ENCODE assay signal across 21 cellular contexts in the genomic region with DNA sequence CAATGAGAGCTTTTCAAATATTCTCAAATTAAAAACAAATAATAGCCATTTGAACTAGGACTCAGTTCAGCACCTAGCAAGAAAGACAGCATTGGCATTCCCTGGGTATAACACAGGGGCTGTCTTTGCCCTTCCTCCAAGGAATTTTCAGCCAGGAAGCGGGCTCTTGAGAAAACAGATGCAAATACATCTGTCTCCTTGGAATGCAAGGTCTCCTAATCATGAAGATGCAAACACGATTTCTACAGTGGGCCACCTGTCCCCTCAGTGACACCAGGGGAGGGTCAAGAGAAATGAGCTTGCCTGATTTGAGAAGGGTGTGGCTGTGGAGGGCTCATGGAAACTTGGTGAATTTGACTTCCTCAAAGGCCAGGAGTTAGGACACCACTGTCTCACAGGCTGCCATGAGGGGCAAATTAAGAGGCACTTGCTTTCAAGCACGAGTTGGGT. TPM values are rescaled to one million over a fixed set of nuclear protein-coding genes. Genes with fewer than 3 reads are reported as not detected.
DNase-seq lines count a peak whose midpoint lies in the region; ATAC-seq, FAIRE-seq and TF ChIP-seq lines count a peak whose summit lies in the region.
"Had no signal": no experiment of that assay in that cellular context is flagged by ENCODE, and none has a peak within 500 bp of the region (broad histone marks: within the 10 kb centered on the region; RNA-seq: fewer than 3 reads in every experiment).

No MANE protein-coding gene starts in this region.

- H3K27me3 ChIP-seq in HCT116 (ENCODE audit: insufficient read depth, low read length) (no peaks in the 10 kb centered on the region), trophoblast cell (ENCODE audit: insufficient read depth, low read length) (no peaks in the 10 kb centered on the region)

- RAD21 ChIA-PET in HCT116 (lab: Charles Lee; ENCODE audit: low non-redundant PET in 1 of 2, low total read pairs in 2 of 2, uncharacterized antibody in 2 of 2, unreplicated experiment in 2 of 2) = no interaction called here

- H3K4me2 ChIP-seq in HCT116 (ENCODE audit: low read length) (peak overlapping the region; percentile 44; the same call in 1 of the 2 replicates), trophoblast cell (ENCODE audit: low read length) (peak overlapping the region; percentile 25)

- H3K18ac ChIP-seq in trophoblast cell (ENCODE audit: low read length) = no peak overlapping the region

- H3K4me1 ChIP-seq in HCT116 (ENCODE audit: control insufficient read depth in 1 of 2, insufficient read depth in 2 of 2, low read length in 2 of 2) (peaks cover 56% of the 10 kb centered on the region in 2 experiments), trophoblast cell (ENCODE audit: control insufficient read depth in 1 of 2, insufficient read depth in 2 of 2, low read length in 2 of 2) (peaks cover 29 to 41% of the 10 kb centered on the region in 2 experiments), kidney (ENCODE audit: control insufficient read depth in 1 of 2, insufficient read depth in 1 of 2, low read depth in 1 of 2, low read length in 2 of 2) (peaks cover 25 to 34% of the 10 kb centered on the region in 2 donors)
- H3K4me1 ChIP-seq: BE2C, SJSA1 had no signal

- no peak overlapping the region for H3K27ac ChIP-seq in HCT116 (ENCODE audit: low read depth, low read length)
- peak overlapping the region; percentile 45 for H3K27ac ChIP-seq in trophoblast cell (ENCODE audit: low read depth, low read length)
- H3K27ac ChIP-seq in kidney (ENCODE audit: low read depth in 2 of 2, low read length in 2 of 2) = peak overlapping the region in 1 of 2 donors; percentile 28
- H3K27ac ChIP-seq: SJSA1 had no signal

- no peak for DNase-seq in HCT116 (ENCODE audit: low read depth, low spot score)
- peak; percentile 86 for DNase-seq in NOMO-1 treated with DMSO at 0.1 percent for 48 hours (lab: John Stamatoyannopoulos, UW; ENCODE audit: unreplicated experiment)
- DNase-seq in trophoblast cell = no peak
- no peak for DNase-seq in kidney
- no peak for DNase-seq in GOT3 (lab: John Stamatoyannopoulos, UW)
- DNase-seq: BE2C; DMS153; effector CD4-positive, alpha-beta T cell; IMR-90; NCI-H1092; NCI-H2029 treated with DMSO at 0.1 percent for 48 hours had no signal

- no peaks in the 10 kb centered on the region for H3K9me2 ChIP-seq in HCT116 (ENCODE audit: insufficient read depth)

- H2BK120ac ChIP-seq in trophoblast cell (ENCODE audit: insufficient read depth, low read length, poor library complexity) = no peak overlapping the region

- no CpG with 5 or more reads among the region's 3 CpGs for WGBS in trophoblast cell (ENCODE audit: extremely low coverage, insufficient coverage, insufficient read length)

- peaks cover 19% of the 10 kb centered on the region for H3K27me3 Mint-ChIP-seq in dendritic cell treated with granulocyte-macrophage colony-stimulating factor and Interleukin-4, amounts not matched to agents 40 ng/mL and 50 ng/mL, for 4 days
- H3K27me3 Mint-ChIP-seq: memory B cell; natural killer cell treated with Interleukin-12 subunit alpha and Interleukin-12 subunit beta and Interleukin-15 and Interleukin-18, amount 100 ng/mL, for 72 hours had no signal

- H4K8ac ChIP-seq in trophoblast cell (ENCODE audit: low read depth, low read length) = no peak overlapping the region

- H2BK12ac ChIP-seq in trophoblast cell (ENCODE audit: low read length) = peak overlapping the region; percentile 67

- H3K9me3 ChIP-seq in HCT116 (ENCODE audit: control insufficient read depth in 1 of 2, insufficient read depth in 1 of 2, low read depth in 1 of 2, low read length in 2 of 2) = no peaks in the 10 kb centered on the region
- no peaks in the 10 kb centered on the region for H3K9me3 ChIP-seq in trophoblast cell (ENCODE audit: insufficient read depth, low read depth, low read length)
- no peaks in the 10 kb centered on the region for H3K9me3 ChIP-seq in kidney (ENCODE audit: control insufficient read depth in 1 of 2, low read length in 2 of 2)
- H3K9me3 ChIP-seq: BE2C, SJSA1 had no signal

- peaks cover 8% of the 10 kb centered on the region for H3K79me1 ChIP-seq in trophoblast cell (ENCODE audit: low read length)

- no peak for TF ChIP-seq RAD21 in HCT116 (IDR thresholded peaks at IDR 0.05; ENCODE audit: low read depth)

- no peaks in the 10 kb centered on the region for H4K20me1 ChIP-seq in HCT116 (ENCODE audit: insufficient read depth)

- POLR2A ChIA-PET in HCT116 (lab: Charles Lee) = interaction anchor here (2.0 to 4.0 kb wide), 2 partner anchors 24 to 41 kb away, joined by 4 to 17 read pairs; partner anchors contain the start of genes RNF43 and SUPT4H1

- intact Hi-C loops in HCT116 (cut with micrococcal nuclease) = no loop called here
- intact Hi-C loops in dendritic cell treated with granulocyte-macrophage colony-stimulating factor and Interleukin-4, amounts not matched to agents 40 ng/mL and 50 ng/mL, for 4 days (cut with micrococcal nuclease) = loop anchor here (10.0 kb wide), 1 partner anchor 52 kb away; the partner anchor contains the start of gene TSPOAP1
- intact Hi-C loops in kidney (cut with DNase I) = no loop called here

- no peak overlapping the region for H3K4ac ChIP-seq in trophoblast cell (ENCODE audit: low read depth, low read length)

- ATAC-seq in HCT116 (no peak), HG03196 (IDR thresholded peaks at IDR 0.05; ENCODE audit: unreplicated experiment) (no peak)
- ATAC-seq: natural killer cell treated with Interleukin-12 subunit alpha and Interleukin-12 subunit beta and Interleukin-15 and Interleukin-18, amount 100 ng/mL, for 72 hours had no signal

- peak overlapping the region; percentile 26 for H2BK5ac ChIP-seq in trophoblast cell (ENCODE audit: low read depth, low read length, poor library complexity)

- CTCF ChIA-PET in HCT116 (lab: Charles Lee) = interaction anchor here (2.2 kb wide), 1 partner anchor 41 kb away, joined by 6 read pairs; the partner anchor contains the start of gene RNF43

- H4K91ac ChIP-seq in trophoblast cell (ENCODE audit: low read depth, low read length) = peak overlapping the region; percentile 11

- H4K12ac ChIP-seq in trophoblast cell (ENCODE audit: low read depth, low read length) = no peak overlapping the region

- H3K4me3 ChIP-seq in HCT116 (replicated peaks in 1 of 2; ENCODE audit: low read depth in 1 of 2, low read length in 2 of 2) (no peak overlapping the region), trophoblast cell (ENCODE audit: low read depth, low read length) (no peak overlapping the region), kidney (ENCODE audit: low read length in 2 of 2) (no peak overlapping the region)
- H3K4me3 ChIP-seq: SJSA1 had no signal

- H3K14ac ChIP-seq in trophoblast cell (ENCODE audit: low read length) = peak overlapping the region; percentile 1

- peaks cover 0 to 10% of the 10 kb centered on the region in 2 experiments; a peak in 2 of 4 replicates for H3K36me3 ChIP-seq in HCT116 (ENCODE audit: control insufficient read depth in 1 of 2, insufficient read depth in 2 of 2, low read length in 2 of 2)
- H3K36me3 ChIP-seq in trophoblast cell (ENCODE audit: control insufficient read depth in 1 of 2, insufficient read depth in 2 of 2, low read length in 2 of 2) = no peaks in the 10 kb centered on the region
- no peaks in the 10 kb centered on the region for H3K36me3 ChIP-seq in kidney (ENCODE audit: control insufficient read depth in 1 of 2, insufficient read depth in 2 of 2, low read length in 2 of 2)
- H3K36me3 ChIP-seq: BE2C, SJSA1 had no signal

- no peak for TF ChIP-seq POLR2A in HCT116 (IDR thresholded peaks at IDR 0.05; ENCODE audit: borderline replicate concordance, extremely low read depth, insufficient read depth, insufficient read length)

- no peaks in the 10 kb centered on the region for H3K36me3 Mint-ChIP-seq in dendritic cell treated with granulocyte-macrophage colony-stimulating factor and Interleukin-4, amounts not matched to agents 40 ng/mL and 50 ng/mL, for 4 days (ENCODE audit: low read depth)
- H3K36me3 Mint-ChIP-seq: memory B cell; natural killer cell treated with Interleukin-12 subunit alpha and Interleukin-12 subunit beta and Interleukin-15 and Interleukin-18, amount 100 ng/mL, for 72 hours had no signal

- H2AK5ac ChIP-seq in trophoblast cell (ENCODE audit: low read length) = no peak overlapping the region

- no peak overlapping the region for H2AFZ ChIP-seq in HCT116 (ENCODE audit: low read depth, low read length, poor library complexity, severe bottlenecking)
- H2AFZ ChIP-seq in trophoblast cell (ENCODE audit: insufficient read depth, low read length, poor library complexity) = no peak overlapping the region

- no peaks in the 10 kb centered on the region for H3K9me3 Mint-ChIP-seq in dendritic cell treated with granulocyte-macrophage colony-stimulating factor and Interleukin-4, amounts not matched to agents 40 ng/mL and 50 ng/mL, for 4 days
- H3K9me3 Mint-ChIP-seq: activated T-helper 2 cell treated with anti-CD3 and anti-CD28 coated beads, Interferon-gamma antibody, Interleukin-2, Interleukin-4, amounts not matched to agents 10 μg/mL and 5 μg/mL and 100 μg/mL, durations not matched to agents 14 hours and 24 hours and 36 hours; memory B cell; natural killer cell treated with Interleukin-12 subunit alpha and Interleukin-12 subunit beta and Interleukin-15 and Interleukin-18, amount 100 ng/mL, for 72 hours; T-helper 2 cell treated with Interferon-gamma antibody and Interleukin-4, amounts not matched to agents 5 μg/mL and 100 μg/mL, for 36 hours had no signal

- H3K4me1 Mint-ChIP-seq in dendritic cell treated with granulocyte-macrophage colony-stimulating factor and Interleukin-4, amounts not matched to agents 40 ng/mL and 50 ng/mL, for 4 days (ENCODE audit: low read depth) = peaks cover 37% of the 10 kb centered on the region

- no peak overlapping the region for H3K23ac ChIP-seq in trophoblast cell (ENCODE audit: low read length)

- no TSS peak for BruUV-seq in HCT116 (replicated peaks; lab: Mats Ljungman, UMichigan)

- peaks cover 89% of the 10 kb centered on the region for H3K79me2 ChIP-seq in HCT116 (ENCODE audit: insufficient read depth, low read length)
- H3K79me2 ChIP-seq in trophoblast cell (ENCODE audit: control insufficient read depth, insufficient read depth, low read length, poor library complexity) = no peaks in the 10 kb centered on the region

- peak overlapping the region; percentile 23 for H3K27ac Mint-ChIP-seq in dendritic cell treated with granulocyte-macrophage colony-stimulating factor and Interleukin-4, amounts not matched to agents 40 ng/mL and 50 ng/mL, for 4 days
- H3K27ac Mint-ChIP-seq: activated T-helper 2 cell treated with anti-CD3 and anti-CD28 coated beads, Interferon-gamma antibody, Interleukin-2, Interleukin-4, amounts not matched to agents 10 μg/mL and 5 μg/mL and 100 μg/mL, durations not matched to agents 14 hours and 24 hours and 36 hours; memory B cell; T-helper 2 cell treated with Interferon-gamma antibody and Interleukin-4, amounts not matched to agents 5 μg/mL and 100 μg/mL, for 36 hours had no signal

- no peak for TF ChIP-seq CTCF in HCT116 (IDR thresholded peaks at IDR 0.05 in 2 of 3, conservative IDR thresholded peaks at IDR 0.05 in 1 of 3; ENCODE audit: borderline replicate concordance in 1 of 3, insufficient read depth in 1 of 3, low read depth in 2 of 3, low read length in 2 of 3)
- no peak for TF ChIP-seq CTCF in kidney (IDR thresholded peaks at IDR 0.05; ENCODE audit: borderline replicate concordance, extremely low read depth, insufficient read depth)

- no peak overlapping the region for H3K4me3 Mint-ChIP-seq in dendritic cell treated with granulocyte-macrophage colony-stimulating factor and Interleukin-4, amounts not matched to agents 40 ng/mL and 50 ng/mL, for 4 days
- H3K4me3 Mint-ChIP-seq: memory B cell; natural killer cell treated with Interleukin-12 subunit alpha and Interleukin-12 subunit beta and Interleukin-15 and Interleukin-18, amount 100 ng/mL, for 72 hours; T-helper 2 cell treated with Interferon-gamma antibody and Interleukin-4, amounts not matched to agents 5 μg/mL and 100 μg/mL, for 36 hours had no signal

- H3K9ac ChIP-seq in HCT116 (ENCODE audit: low read length) (0 out of 2 replicates have a peak overlapping the region, but pooled peaks have one; percentile 1), trophoblast cell (ENCODE audit: low read length) (no peak overlapping the region), kidney (ENCODE audit: low read length in 2 of 2) (no peak overlapping the region)

- no peak for FAIRE-seq in kidney (lab: Jason Lieb, UNC)
- FAIRE-seq: islet of Langerhans had no signal

RNA-seq across cellular contexts. Expression of gene SUPT4H1, which starts 24.5 kb away (rescaled TPM):
- total RNA-seq in HCT116 (2021; ENCODE audit: unreplicated experiment) (118 TPM), kidney (60.5 TPM)
- 121 and 141 TPM in 2 replicates for polyA plus RNA-seq in HCT116 (2012)
- polyA plus RNA-seq in trophoblast cell (2013) = 63.5 and 64.6 TPM in 2 replicates
- 129 TPM for polyA plus RNA-seq in kidney (ENCODE audit: insufficient read depth, low read depth, low replicate concordance)

RNA-seq across cellular contexts. Expression of gene RNF43, which starts 40.8 kb away (rescaled TPM):
- total RNA-seq in HCT116 (2021; ENCODE audit: unreplicated experiment) (42.2 TPM), kidney (9.5 TPM)
- 21.7 and 27.6 TPM in 2 replicates for polyA plus RNA-seq in HCT116 (2012)
- 3.6 and 3.8 TPM in 2 replicates for polyA plus RNA-seq in trophoblast cell (2013)
- 7.8 TPM for polyA plus RNA-seq in kidney (ENCODE audit: insufficient read depth, low read depth, low replicate concordance)
- total RNA-seq: NCI-H460, posterior vena cava had no signal
- polyA plus RNA-seq: IMR-90 had no signal

RNA-seq across cellular contexts. Expression of gene TSPOAP1, which starts 47.9 kb away (rescaled TPM):
- total RNA-seq in HCT116 (2021; ENCODE audit: unreplicated experiment) (0.27 TPM), kidney (30.6 TPM)
- 0.05 TPM in 1 of 2 replicates, not detected in the other for polyA plus RNA-seq in HCT116 (2012)
- 1.1 and 1.3 TPM in 2 replicates for polyA plus RNA-seq in trophoblast cell (2013)
- 12.5 TPM for polyA plus RNA-seq in kidney (ENCODE audit: insufficient read depth, low read depth, low replicate concordance)
- total RNA-seq: NCI-H460 had no signal

Comparison
In these comparisons a context has a peak if more than half of its experiments do, and no peak if none do; other contexts are left out.
1. RNA of gene TSPOAP1, which starts 47.9 kb away (total RNA-seq): 30.6 TPM in kidney (single experiment); 0.27 TPM in HCT116 (single experiment); every median in the first group is over 10 times any median in the second.